ENCODE assay signal across 1 cellular context in the genomic region with DNA sequence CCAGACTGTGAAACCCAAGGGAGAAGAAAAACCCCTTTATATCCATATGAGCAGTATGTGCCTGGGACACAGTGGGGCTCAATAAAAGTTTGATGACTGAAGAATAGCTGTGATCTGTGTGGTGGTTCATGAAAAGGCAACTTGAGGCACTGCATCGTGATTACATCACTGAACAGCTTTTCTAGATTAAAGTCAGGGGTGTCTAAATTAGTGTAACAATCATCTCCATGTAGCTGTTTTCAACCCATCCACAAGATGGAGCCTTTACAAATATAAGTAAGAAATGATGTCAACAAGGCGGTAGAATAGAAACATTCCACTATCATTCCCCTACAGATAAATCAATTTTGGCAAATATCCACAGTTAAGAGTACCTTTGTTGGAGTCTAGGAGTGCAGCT.
TF ChIP-seq lines count a peak whose summit lies in the region.

No MANE protein-coding gene starts in this region.

TF ChIP-seq in H1, 55 proteins besides CTCF, POLR2A, EP300 and RAD21:
- TF ChIP-seq CHD2 (IDR thresholded peaks at IDR 0.05; ENCODE audit: low read length): no peak
- TF ChIP-seq, protein P1, sequence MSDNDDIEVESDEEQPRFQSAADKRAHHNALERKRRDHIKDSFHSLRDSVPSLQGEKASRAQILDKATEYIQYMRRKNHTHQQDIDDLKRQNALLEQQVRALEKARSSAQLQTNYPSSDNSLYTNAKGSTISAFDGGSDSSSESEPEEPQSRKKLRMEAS (IDR thresholded peaks at IDR 0.05): no peak
- TF ChIP-seq POLR2AphosphoS5 (IDR thresholded peaks at IDR 0.05; ENCODE audit: low read depth, low read length): no peak
- no peak for TF ChIP-seq HDAC2 (IDR thresholded peaks at IDR 0.05; ENCODE audit: borderline replicate concordance in 1 of 2, low read depth in 2 of 2, low read length in 2 of 2)
- no peak for TF ChIP-seq GTF2F1 (IDR thresholded peaks at IDR 0.05; ENCODE audit: borderline replicate concordance, low read depth, low read length)
- TF ChIP-seq SIN3A (conservative IDR thresholded peaks at IDR 0.05 in 1 of 2, IDR thresholded peaks at IDR 0.05 in 1 of 2; ENCODE audit: low read depth in 1 of 2, low read length in 2 of 2): no peak
- no peak for TF ChIP-seq RNF2 (IDR thresholded peaks at IDR 0.05; ENCODE audit: borderline replicate concordance, low read depth, low read length, missing control alignments, poor library complexity, severe bottlenecking)
- no peak for TF ChIP-seq TBP (IDR thresholded peaks at IDR 0.05; ENCODE audit: low read depth, low read length)
- TF ChIP-seq CREB1 (IDR thresholded peaks at IDR 0.05): no peak
- TF ChIP-seq NRF1 (IDR thresholded peaks at IDR 0.05; ENCODE audit: low read depth, low read length): no peak
- no peak for TF ChIP-seq E2F6 (IDR thresholded peaks at IDR 0.05)
- no peak for TF ChIP-seq RFX5 (IDR thresholded peaks at IDR 0.05; ENCODE audit: borderline replicate concordance, low read depth, low read length)
- no peak for TF ChIP-seq EZH2 (IDR thresholded peaks at IDR 0.05; ENCODE audit: low read depth, low read length, severe bottlenecking)
- no peak for TF ChIP-seq CHD1 (IDR thresholded peaks at IDR 0.05; ENCODE audit: low read depth, low read length)
- no peak for TF ChIP-seq CHD7 (IDR thresholded peaks at IDR 0.05; ENCODE audit: insufficient replicate concordance, low read length)
